Comparison of ENCODE assay signal across 8 cellular contexts in the genomic region with DNA sequence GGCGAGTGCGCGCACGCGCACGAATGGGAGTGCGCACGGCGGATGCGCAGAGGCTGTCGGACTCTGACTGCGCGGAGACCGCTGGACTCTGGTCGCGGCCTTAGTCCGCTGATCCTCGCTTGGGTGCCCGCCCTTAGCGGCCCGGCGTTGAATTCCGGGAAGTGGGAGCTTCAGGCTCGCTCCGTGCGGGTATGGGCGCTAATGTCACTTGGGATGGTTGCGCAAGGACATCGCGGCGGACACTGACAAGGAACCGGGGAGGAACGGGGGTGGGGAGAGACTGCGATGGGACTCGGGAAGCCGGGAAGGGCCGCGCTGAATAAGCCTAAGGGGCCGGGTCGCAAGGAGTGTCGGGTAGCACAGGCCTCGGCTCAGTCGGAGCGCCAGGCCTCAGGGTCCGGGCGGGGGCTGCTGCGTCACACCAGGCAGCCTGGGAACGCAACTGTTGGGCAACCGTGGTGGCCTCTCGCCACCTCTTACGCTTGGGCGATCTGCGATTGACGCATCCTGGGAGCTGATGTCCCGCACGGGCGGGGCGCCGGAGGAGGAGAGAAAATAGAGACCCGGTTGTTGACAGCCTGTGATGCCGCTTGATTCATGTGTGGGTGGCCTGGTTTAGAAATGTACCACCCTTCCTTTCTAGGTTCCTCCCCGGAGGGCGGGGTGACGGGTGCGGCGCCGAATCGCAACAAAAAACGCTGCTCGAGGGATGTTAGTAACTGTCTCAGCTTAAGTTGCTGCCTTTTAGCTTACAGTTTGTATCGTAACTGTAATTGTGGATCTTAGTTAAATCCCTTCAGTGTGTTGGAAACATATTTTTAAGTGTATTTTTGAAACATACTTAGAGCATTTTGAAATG. TPM values are rescaled to one million over a fixed set of nuclear protein-coding genes. Genes with fewer than 3 reads are reported as not detected.
DNase-seq lines count a peak whose midpoint lies in the region; ATAC-seq and TF ChIP-seq lines count a peak whose summit lies in the region.

No MANE protein-coding gene starts in this region.

- no peaks in the 10 kb centered on the region for H3K9me3 ChIP-seq in liver (ENCODE audit: control insufficient read depth in 4 of 4, low read length in 3 of 4)

- peak; percentile 55 for ATAC-seq in GM19324 (IDR thresholded peaks at IDR 0.05; ENCODE audit: low FRiP score, unreplicated experiment)
- peak; percentile 58 for ATAC-seq in HG03460 (IDR thresholded peaks at IDR 0.05; ENCODE audit: unreplicated experiment)

- H3K27ac ChIP-seq in liver (ENCODE audit: low read depth in 1 of 2, low read length in 2 of 2), result peak overlapping the region; percentile 99 to 100

- H3K9ac ChIP-seq in liver (ENCODE audit: low read depth in 1 of 2, low read length in 2 of 2), result peak overlapping the region; percentile 89 to 99

- peaks cover 0 to 6% (median 1%) of the 10 kb centered on the region in 4 donors for H3K36me3 ChIP-seq in liver (ENCODE audit: control insufficient read depth in 4 of 4, insufficient read depth in 3 of 4, low read depth in 1 of 4, low read length in 3 of 4)

- TF ChIP-seq RAD21 in liver (IDR thresholded peaks at IDR 0.05), result peak; percentile 33 to 50

- peak; percentile 77 to 95 (median 91) for DNase-seq in C1 segment of cervical spinal cord (lab: John Stamatoyannopoulos, UW)
- peak; percentile 75 for DNase-seq in NCI-H748 treated with DMSO at 0.1 percent for 48 hours (lab: John Stamatoyannopoulos, UW)
- DNase-seq in activated CD4-positive, alpha-beta T cell treated with anti-CD3 and anti-CD28 coated beads, Interleukin-2, amount 50 U/mL, for 48 hours, result peak; percentile 92 to 94
- peak; percentile 90 for DNase-seq in dermis microvascular lymphatic vessel endothelial cell (ENCODE audit: low read depth in 2 of 2)
- DNase-seq in stimulated activated CD4-positive, alpha-beta T cell treated with anti-CD3 and anti-CD28 coated beads, Interleukin-4, amount 100 ng/mL, for 1 hour, result peak; percentile 90

- H3K4me3 ChIP-seq in liver (ENCODE audit: low read depth in 1 of 3, low read length in 3 of 3), result peak overlapping the region; percentile 68 to 96 (median 77)

- peaks cover 4 to 30% (median 15%) of the 10 kb centered on the region in 4 donors for H3K4me1 ChIP-seq in liver (ENCODE audit: control insufficient read depth in 4 of 4, insufficient read depth in 4 of 4, low read length in 3 of 4)

- no peak for TF ChIP-seq CTCF in liver (IDR thresholded peaks at IDR 0.05; ENCODE audit: low read depth, low read length, missing input control)

- no peaks in the 10 kb centered on the region for H3K27me3 ChIP-seq in liver (ENCODE audit: control insufficient read depth in 4 of 4, insufficient read depth in 4 of 4, low read length in 3 of 4)

- WGBS in liver, result under 1% methylated on average over 71 of the region's 71 CpGs

TF ChIP-seq in liver, 16 proteins besides CTCF, POLR2A, EP300 and RAD21:
- TF ChIP-seq, protein P1, sequence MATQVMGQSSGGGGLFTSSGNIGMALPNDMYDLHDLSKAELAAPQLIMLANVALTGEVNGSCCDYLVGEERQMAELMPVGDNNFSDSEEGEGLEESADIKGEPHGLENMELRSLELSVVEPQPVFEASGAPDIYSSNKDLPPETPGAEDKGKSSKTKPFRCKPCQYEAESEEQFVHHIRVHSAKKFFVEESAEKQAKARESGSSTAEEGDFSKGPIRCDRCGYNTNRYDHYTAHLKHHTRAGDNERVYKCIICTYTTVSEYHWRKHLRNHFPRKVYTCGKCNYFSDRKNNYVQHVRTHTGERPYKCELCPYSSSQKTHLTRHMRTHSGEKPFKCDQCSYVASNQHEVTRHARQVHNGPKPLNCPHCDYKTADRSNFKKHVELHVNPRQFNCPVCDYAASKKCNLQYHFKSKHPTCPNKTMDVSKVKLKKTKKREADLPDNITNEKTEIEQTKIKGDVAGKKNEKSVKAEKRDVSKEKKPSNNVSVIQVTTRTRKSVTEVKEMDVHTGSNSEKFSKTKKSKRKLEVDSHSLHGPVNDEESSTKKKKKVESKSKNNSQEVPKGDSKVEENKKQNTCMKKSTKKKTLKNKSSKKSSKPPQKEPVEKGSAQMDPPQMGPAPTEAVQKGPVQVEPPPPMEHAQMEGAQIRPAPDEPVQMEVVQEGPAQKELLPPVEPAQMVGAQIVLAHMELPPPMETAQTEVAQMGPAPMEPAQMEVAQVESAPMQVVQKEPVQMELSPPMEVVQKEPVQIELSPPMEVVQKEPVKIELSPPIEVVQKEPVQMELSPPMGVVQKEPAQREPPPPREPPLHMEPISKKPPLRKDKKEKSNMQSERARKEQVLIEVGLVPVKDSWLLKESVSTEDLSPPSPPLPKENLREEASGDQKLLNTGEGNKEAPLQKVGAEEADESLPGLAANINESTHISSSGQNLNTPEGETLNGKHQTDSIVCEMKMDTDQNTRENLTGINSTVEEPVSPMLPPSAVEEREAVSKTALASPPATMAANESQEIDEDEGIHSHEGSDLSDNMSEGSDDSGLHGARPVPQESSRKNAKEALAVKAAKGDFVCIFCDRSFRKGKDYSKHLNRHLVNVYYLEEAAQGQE (IDR thresholded peaks at IDR 0.05), result peak; percentile 82
- TF ChIP-seq FOXA1 (IDR thresholded peaks at IDR 0.05), result peak; percentile 52
- TF ChIP-seq SP1 (IDR thresholded peaks at IDR 0.05), result peak; percentile 57
- TF ChIP-seq FOXA2 (IDR thresholded peaks at IDR 0.05), result peak; percentile 52
- TF ChIP-seq TAF1 (conservative IDR thresholded peaks at IDR 0.05), result peak; percentile 79
- TF ChIP-seq HNF4G (IDR thresholded peaks at IDR 0.05), result peak; percentile 86
- TF ChIP-seq YY1 (IDR thresholded peaks at IDR 0.05), result peak; percentile 56
- peak; percentile 43 to 65 for TF ChIP-seq JUND (IDR thresholded peaks at IDR 0.05)
- TF ChIP-seq HNF4A (conservative IDR thresholded peaks at IDR 0.05), result peak; percentile 73 to 87
- TF ChIP-seq, protein P2, sequence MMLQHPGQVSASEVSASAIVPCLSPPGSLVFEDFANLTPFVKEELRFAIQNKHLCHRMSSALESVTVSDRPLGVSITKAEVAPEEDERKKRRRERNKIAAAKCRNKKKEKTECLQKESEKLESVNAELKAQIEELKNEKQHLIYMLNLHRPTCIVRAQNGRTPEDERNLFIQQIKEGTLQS (IDR thresholded peaks at IDR 0.05), result peak; percentile 60
- TF ChIP-seq GABPA (IDR thresholded peaks at IDR 0.05 in 1 of 2, conservative IDR thresholded peaks at IDR 0.05 in 1 of 2), result peak in 1 of 2 donors; percentile 13
- TF ChIP-seq, protein P3, sequence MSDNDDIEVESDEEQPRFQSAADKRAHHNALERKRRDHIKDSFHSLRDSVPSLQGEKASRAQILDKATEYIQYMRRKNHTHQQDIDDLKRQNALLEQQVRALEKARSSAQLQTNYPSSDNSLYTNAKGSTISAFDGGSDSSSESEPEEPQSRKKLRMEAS (IDR thresholded peaks at IDR 0.05), result peak; percentile 56
- TF ChIP-seq, protein P4, sequence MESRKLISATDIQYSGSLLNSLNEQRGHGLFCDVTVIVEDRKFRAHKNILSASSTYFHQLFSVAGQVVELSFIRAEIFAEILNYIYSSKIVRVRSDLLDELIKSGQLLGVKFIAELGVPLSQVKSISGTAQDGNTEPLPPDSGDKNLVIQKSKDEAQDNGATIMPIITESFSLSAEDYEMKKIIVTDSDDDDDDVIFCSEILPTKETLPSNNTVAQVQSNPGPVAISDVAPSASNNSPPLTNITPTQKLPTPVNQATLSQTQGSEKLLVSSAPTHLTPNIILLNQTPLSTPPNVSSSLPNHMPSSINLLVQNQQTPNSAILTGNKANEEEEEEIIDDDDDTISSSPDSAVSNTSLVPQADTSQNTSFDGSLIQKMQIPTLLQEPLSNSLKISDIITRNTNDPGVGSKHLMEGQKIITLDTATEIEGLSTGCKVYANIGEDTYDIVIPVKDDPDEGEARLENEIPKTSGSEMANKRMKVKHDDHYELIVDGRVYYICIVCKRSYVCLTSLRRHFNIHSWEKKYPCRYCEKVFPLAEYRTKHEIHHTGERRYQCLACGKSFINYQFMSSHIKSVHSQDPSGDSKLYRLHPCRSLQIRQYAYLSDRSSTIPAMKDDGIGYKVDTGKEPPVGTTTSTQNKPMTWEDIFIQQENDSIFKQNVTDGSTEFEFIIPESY (IDR thresholded peaks at IDR 0.05), result no peak
- peak; percentile 50 for TF ChIP-seq NR2F2 (IDR thresholded peaks at IDR 0.05)
- peak; percentile 55 to 82 for TF ChIP-seq RXRA (IDR thresholded peaks at IDR 0.05)
- peak; percentile 58 to 76 for TF ChIP-seq EGR1 (IDR thresholded peaks at IDR 0.05; ENCODE audit: low read depth in 2 of 2)

RNA-seq across cellular contexts. Expression of a gene that starts 0.5 kb away (rescaled TPM):
- 47.2 and 51.5 TPM in 2 replicates for total RNA-seq in dermis microvascular lymphatic vessel endothelial cell
- total RNA-seq in liver, result 10 to 100 TPM; 39.2 to 44.8 TPM
- 10 to 100 TPM in 1 of 2 donors, 1 to 10 TPM in 1; 5.1 to 11.6 TPM for polyA plus RNA-seq in liver

Comparison
In these comparisons a context has a peak if more than half of its experiments do, and no peak if none do; other contexts are left out.
1. Peak in every context shown above with its lines: DNase-seq, ATAC-seq, H3K4me3 ChIP-seq and H3K27ac ChIP-seq.